17 cellular contexts compared by ENCODE assay signal in genomic region chr2:41498791-41499190, GRCh38.
DNase-seq lines count a peak whose midpoint lies in the region; ATAC-seq and TF ChIP-seq lines count a peak whose summit lies in the region.
"Had no signal": no experiment of that assay in that cellular context is flagged by ENCODE, and none has a peak within 500 bp of the region (broad histone marks: within the 10 kb centered on the region; RNA-seq: fewer than 3 reads in every experiment).

No MANE protein-coding gene starts in this region.

- peaks cover 14% of the 10 kb centered on the region for H3K9me3 ChIP-seq in right cardiac atrium (ENCODE audit: control insufficient read depth, low read length)
- H3K9me3 ChIP-seq in right atrium auricular region = peaks cover 14 to 59% of the 10 kb centered on the region in 2 donors
- peaks cover 22 to 28% of the 10 kb centered on the region in 2 donors for H3K9me3 ChIP-seq in ascending aorta

- no peaks in the 10 kb centered on the region for H3K4me1 ChIP-seq in right cardiac atrium (ENCODE audit: control insufficient read depth, insufficient read depth, low read length)
- H3K4me1 ChIP-seq in right atrium auricular region = no peaks in the 10 kb centered on the region
- H3K4me1 ChIP-seq in ascending aorta = no peaks in the 10 kb centered on the region
- H3K4me1 ChIP-seq: Peyer's patch, SJSA1 had no signal

- peak in 2 of 3 donors; percentile 13 to 38 for DNase-seq in right cardiac atrium
- DNase-seq in right atrium auricular region (ENCODE audit: low spot score) = no peak
- DNase-seq in NOMO-1 treated with dmso at 0.1 percent for 144 hours (lab: John Stamatoyannopoulos, UW; ENCODE audit: unreplicated experiment) = peak; percentile 84
- peak; percentile 5 for DNase-seq in amniotic epithelial cell (ENCODE audit: low read depth)
- DNase-seq in NCI-H2081 (lab: John Stamatoyannopoulos, UW) = no peak
- DNase-seq in head of caudate nucleus = no peak
- no peak for DNase-seq in ascending aorta (ENCODE audit: low spot score in 2 of 2)
- DNase-seq: DMS53, GDM1, MM.1S, NCI-H1105 treated with DMSO at 0.1 percent for 48 hours, NCI-H2029 treated with DMSO at 0.1 percent for 48 hours, NCI-H2171 treated with DMSO at 0.1 percent for 48 hours, Peyer's patch had no signal

- 73% methylated on average over 2 of the region's 2 CpGs for WGBS in right cardiac atrium

- H3K27me3 ChIP-seq in right cardiac atrium (ENCODE audit: control insufficient read depth, insufficient read depth) (no peaks in the 10 kb centered on the region), right atrium auricular region (no peaks in the 10 kb centered on the region), ascending aorta (no peaks in the 10 kb centered on the region)
- H3K27me3 ChIP-seq: Peyer's patch, SJSA1 had no signal

- H3K27ac ChIP-seq in right cardiac atrium (ENCODE audit: low read length) (no peak overlapping the region), right atrium auricular region (no peak overlapping the region), ascending aorta (no peak overlapping the region)
- H3K27ac ChIP-seq: Peyer's patch, SJSA1 had no signal

- TF ChIP-seq CTCF in right atrium auricular region (IDR thresholded peaks at IDR 0.05) (no peak), ascending aorta (IDR thresholded peaks at IDR 0.05) (no peak)

- no peaks in the 10 kb centered on the region for H3K36me3 ChIP-seq in right atrium auricular region
- no peaks in the 10 kb centered on the region for H3K36me3 ChIP-seq in ascending aorta
- H3K36me3 ChIP-seq: Peyer's patch, SJSA1 had no signal

- intact Hi-C loops in right cardiac atrium (cut with DNase I) = no loop called here
- intact Hi-C loops in head of caudate nucleus (cut with DNase I) = no loop called here
- intact Hi-C loops in ascending aorta (cut with DNase I) = no loop called here

- ATAC-seq in right cardiac atrium (peak in 1 of 2 donors; percentile 34), HG02678 (IDR thresholded peaks at IDR 0.05; ENCODE audit: unreplicated experiment) (no peak)
- ATAC-seq: K562 had no signal

- no peak overlapping the region for H3K4me3 ChIP-seq in right cardiac atrium (ENCODE audit: low read length)
- H3K4me3 ChIP-seq in right atrium auricular region = no peak overlapping the region
- H3K4me3 ChIP-seq in ascending aorta = no peak overlapping the region
- H3K4me3 ChIP-seq: K562, Peyer's patch, SJSA1 had no signal

Comparison
In these comparisons a context has a peak if more than half of its experiments do, and no peak if none do; other contexts are left out.
1. DNase-seq: peak in right cardiac atrium (2 of 3), NOMO-1 treated with dmso at 0.1 percent for 144 hours (single experiment) and amniotic epithelial cell (single experiment); none in right atrium auricular region (single experiment), NCI-H2081 (0 of 2), head of caudate nucleus (0 of 42) and ascending aorta (0 of 2).